Comparison of ENCODE assay signal across 36 cellular contexts in the genomic region with DNA sequence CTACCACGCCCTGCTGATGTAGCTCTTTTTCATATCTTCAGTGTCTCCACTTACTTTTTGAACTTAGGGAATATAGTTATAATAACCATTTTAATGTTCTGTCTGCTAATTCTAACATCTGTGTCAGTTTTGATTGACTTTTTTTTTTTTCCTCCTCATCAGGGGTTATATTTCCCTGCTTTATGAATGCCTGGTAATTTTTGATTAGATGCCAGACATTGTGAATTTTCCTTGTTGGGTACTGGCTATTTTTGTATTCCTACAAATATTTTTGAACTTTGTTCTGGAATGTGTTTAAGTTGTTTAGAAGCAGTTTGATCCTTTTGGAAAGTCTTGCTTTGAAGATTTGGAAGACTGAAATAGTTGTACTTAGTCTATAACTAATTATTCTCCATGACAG.
"Had no signal": no experiment of that assay in that cellular context is flagged by ENCODE, and none has a peak within 500 bp of the region (broad histone marks: within the 10 kb centered on the region; RNA-seq: fewer than 3 reads in every experiment).

No MANE protein-coding gene starts in this region.

- DNase-seq: activated effector memory CD4-positive, alpha-beta T cell treated with anti-CD3 and anti-CD28 coated beads, Interleukin-2, amount 50 U/mL, for 16 hours; activated effector memory CD4-positive, alpha-beta T cell treated with Interleukin-2 at 50 U/mL for 16 hours; activated gamma-delta T cell; activated gamma-delta T cell treated with Interleukin-2 at 50 U/mL for 16 hours; activated naive CD4-positive, alpha-beta T cell; activated naive CD4-positive, alpha-beta T cell treated with anti-CD3 and anti-CD28 coated beads for 36 hours; activated naive CD4-positive, alpha-beta T cell treated with anti-CD3 and anti-CD28 coated beads, Interleukin-2, amount 10 ng/mL, durations not matched to agents 7 days and 5 days; activated naive CD4-positive, alpha-beta T cell treated with anti-CD3 and anti-CD28 coated beads, Interleukin-2, amount 50 U/mL, for 16 hours; activated naive CD4-positive, alpha-beta T cell treated with Interleukin-2 at 50 U/mL for 16 hours; activated naive CD8-positive, alpha-beta T cell treated with anti-CD3 and anti-CD28 coated beads for 36 hours; activated naive CD8-positive, alpha-beta T cell treated with anti-CD3 and anti-CD28 coated beads, Interleukin-2, amount 10 ng/mL, durations not matched to agents 7 days and 5 days; activated naive CD8-positive, alpha-beta T cell treated with anti-CD3 and anti-CD28 coated beads, Interleukin-2, amount 50 U/mL, for 24 hours; activated T-cell treated with anti-CD3 and anti-CD28 coated beads, Interleukin-2, amount 50 U/mL, for 1 hour; activated T-cell treated with anti-CD3 and anti-CD28 coated beads, Interleukin-2, amount 50 U/mL, for 24 hours; activated T-cell treated with anti-CD3 and anti-CD28 coated beads, Interleukin-2, amount 50 U/mL, for 4 hours; activated T-cell treated with anti-CD3 and anti-CD28 coated beads, Interleukin-2, amount 50 U/mL, for 48 hours; activated T-cell treated with anti-CD3 and anti-CD28 coated beads, Interleukin-2, amount 50 U/mL, for 72 hours; adrenal gland; amniotic stem cell; amygdala; anterior cingulate cortex; aorta; body of pancreas; brain microvascular endothelial cell; caudate nucleus; central memory CD4-positive, alpha-beta T cell; cerebellar nuclear complex had no signal

- H3K9me3 ChIP-seq: adrenal gland, body of pancreas had no signal

- H3K9me3 Mint-ChIP-seq: activated naive CD4-positive, alpha-beta T cell treated with anti-CD3 and anti-CD28 coated beads, Interleukin-2, amount 10 ng/mL, durations not matched to agents 7 days and 5 days; activated T-helper 1 cell treated with anti-CD3 and anti-CD28 coated beads, Interleukin-12 subunit alpha, Interleukin-12 subunit beta, Interleukin-2, Interleukin-4 antibody, amounts not matched to agents 30 ng/mL and 10 ng/mL and 1 ng/mL, durations not matched to agents 14 hours and 24 hours and 36 hours; activated T-helper 17 cell treated with anti-CD3 and anti-CD28 coated beads, Interleukin-2, amount 50 U/mL, for 72 hours; activated T-helper 2 cell treated with anti-CD3 and anti-CD28 coated beads, Interferon-gamma antibody, Interleukin-2, Interleukin-4, amounts not matched to agents 10 μg/mL and 5 μg/mL and 100 μg/mL, durations not matched to agents 14 hours and 24 hours and 36 hours had no signal

- H3K36me3 Mint-ChIP-seq: activated naive CD4-positive, alpha-beta T cell treated with anti-CD3 and anti-CD28 coated beads, Interleukin-2, amount 10 ng/mL, durations not matched to agents 7 days and 5 days; activated naive CD4-positive, alpha-beta T cell treated with anti-CD3 and anti-CD28 coated beads, Interleukin-2, amount 50 U/mL, for 24 hours; activated naive CD8-positive, alpha-beta T cell treated with anti-CD3 and anti-CD28 coated beads, Interleukin-2, amount 10 ng/mL, durations not matched to agents 7 days and 5 days had no signal

- H3K27ac ChIP-seq: adrenal gland, body of pancreas, brain microvascular endothelial cell, breast epithelium had no signal

- ATAC-seq: activated naive CD4-positive, alpha-beta T cell treated with anti-CD3 and anti-CD28 coated beads, Interleukin-2, amount 50 U/mL, for 72 hours; activated naive CD8-positive, alpha-beta T cell treated with anti-CD3 and anti-CD28 coated beads, Interleukin-2, amount 50 U/mL, for 24 hours; activated T-cell treated with anti-CD3 and anti-CD28 coated beads, Interleukin-2, amount 50 U/mL, for 4 hours; activated T-cell treated with anti-CD3 and anti-CD28 coated beads, Interleukin-2, amount 50 U/mL, for 72 hours; activated T-helper 17 cell treated with anti-CD3 and anti-CD28 coated beads, Interleukin-2, amount 50 U/mL, for 72 hours; body of pancreas had no signal

- H3K4me1 Mint-ChIP-seq: activated naive CD4-positive, alpha-beta T cell treated with anti-CD3 and anti-CD28 coated beads, Interleukin-2, amount 10 ng/mL, durations not matched to agents 7 days and 5 days; activated naive CD4-positive, alpha-beta T cell treated with anti-CD3 and anti-CD28 coated beads, Interleukin-2, amount 50 U/mL, for 24 hours; activated naive CD8-positive, alpha-beta T cell treated with anti-CD3 and anti-CD28 coated beads for 36 hours; activated naive CD8-positive, alpha-beta T cell treated with anti-CD3 and anti-CD28 coated beads, Interleukin-2, amount 10 ng/mL, durations not matched to agents 7 days and 5 days; activated naive CD8-positive, alpha-beta T cell treated with anti-CD3 and anti-CD28 coated beads, Interleukin-2, amount 50 U/mL, for 24 hours; activated T-helper 17 cell treated with anti-CD3 and anti-CD28 coated beads, Interleukin-2, amount 50 U/mL, for 72 hours; central memory CD8-positive, alpha-beta T cell had no signal

- H3K27me3 Mint-ChIP-seq: activated naive CD8-positive, alpha-beta T cell; activated naive CD8-positive, alpha-beta T cell treated with anti-CD3 and anti-CD28 coated beads for 36 hours; activated naive CD8-positive, alpha-beta T cell treated with anti-CD3 and anti-CD28 coated beads, Interleukin-2, amount 10 ng/mL, durations not matched to agents 7 days and 5 days had no signal

- H3K4me1 ChIP-seq: adrenal gland, body of pancreas, breast epithelium had no signal

- H3K4me3 Mint-ChIP-seq: activated naive CD4-positive, alpha-beta T cell treated with anti-CD3 and anti-CD28 coated beads for 36 hours; activated naive CD4-positive, alpha-beta T cell treated with anti-CD3 and anti-CD28 coated beads, Interleukin-2, amount 10 ng/mL, durations not matched to agents 7 days and 5 days; activated naive CD4-positive, alpha-beta T cell treated with anti-CD3 and anti-CD28 coated beads, Interleukin-2, amount 50 U/mL, for 24 hours; activated naive CD8-positive, alpha-beta T cell; activated naive CD8-positive, alpha-beta T cell treated with anti-CD3 and anti-CD28 coated beads for 36 hours; activated naive CD8-positive, alpha-beta T cell treated with anti-CD3 and anti-CD28 coated beads, Interleukin-2, amount 10 ng/mL, durations not matched to agents 7 days and 5 days; activated naive CD8-positive, alpha-beta T cell treated with anti-CD3 and anti-CD28 coated beads, Interleukin-2, amount 50 U/mL, for 24 hours; activated T-cell treated with anti-CD3 and anti-CD28 coated beads, Interleukin-2, amount 50 U/mL, for 24 hours; activated T-cell treated with anti-CD3 and anti-CD28 coated beads, Interleukin-2, amount 50 U/mL, for 4 hours; activated T-cell treated with anti-CD3 and anti-CD28 coated beads, Interleukin-2, amount 50 U/mL, for 72 hours; activated T-helper 1 cell treated with anti-CD3 and anti-CD28 coated beads, Interleukin-12 subunit alpha, Interleukin-12 subunit beta, Interleukin-2, Interleukin-4 antibody, amounts not matched to agents 30 ng/mL and 10 ng/mL and 1 ng/mL, durations not matched to agents 14 hours and 24 hours and 36 hours; activated T-helper 17 cell treated with anti-CD3 and anti-CD28 coated beads, Interleukin-2, amount 50 U/mL, for 72 hours; brain; central memory CD8-positive, alpha-beta T cell had no signal

- H3K27ac Mint-ChIP-seq: activated naive CD4-positive, alpha-beta T cell treated with anti-CD3 and anti-CD28 coated beads for 36 hours; activated naive CD4-positive, alpha-beta T cell treated with anti-CD3 and anti-CD28 coated beads, Interleukin-2, amount 10 ng/mL, durations not matched to agents 7 days and 5 days; activated naive CD4-positive, alpha-beta T cell treated with anti-CD3 and anti-CD28 coated beads, Interleukin-2, amount 50 U/mL, for 24 hours; activated naive CD4-positive, alpha-beta T cell treated with anti-CD3 and anti-CD28 coated beads, Interleukin-2, amount 50 U/mL, for 72 hours; activated naive CD8-positive, alpha-beta T cell; activated naive CD8-positive, alpha-beta T cell treated with anti-CD3 and anti-CD28 coated beads for 36 hours; activated naive CD8-positive, alpha-beta T cell treated with anti-CD3 and anti-CD28 coated beads, Interleukin-2, amount 10 ng/mL, durations not matched to agents 7 days and 5 days; activated naive CD8-positive, alpha-beta T cell treated with anti-CD3 and anti-CD28 coated beads, Interleukin-2, amount 50 U/mL, for 24 hours; activated T-cell treated with anti-CD3 and anti-CD28 coated beads, Interleukin-2, amount 50 U/mL, for 24 hours; activated T-cell treated with anti-CD3 and anti-CD28 coated beads, Interleukin-2, amount 50 U/mL, for 72 hours; activated T-helper 1 cell treated with anti-CD3 and anti-CD28 coated beads, Interleukin-12 subunit alpha, Interleukin-12 subunit beta, Interleukin-2, Interleukin-4 antibody, amounts not matched to agents 30 ng/mL and 10 ng/mL and 1 ng/mL, durations not matched to agents 14 hours and 24 hours and 36 hours; activated T-helper 17 cell treated with anti-CD3 and anti-CD28 coated beads, Interleukin-2, amount 50 U/mL, for 72 hours; activated T-helper 2 cell treated with anti-CD3 and anti-CD28 coated beads, Interferon-gamma antibody, Interleukin-2, Interleukin-4, amounts not matched to agents 10 μg/mL and 5 μg/mL and 100 μg/mL, durations not matched to agents 14 hours and 24 hours and 36 hours; brain had no signal

- H3K27me3 ChIP-seq: adrenal gland, body of pancreas, brain microvascular endothelial cell, breast epithelium had no signal

- H3K4me3 ChIP-seq: adrenal gland, body of pancreas, breast epithelium had no signal

- H3K36me3 ChIP-seq: adrenal gland, brain microvascular endothelial cell, breast epithelium had no signal
